Comparison of ENCODE assay signal across 20 cellular contexts in the genomic region with DNA sequence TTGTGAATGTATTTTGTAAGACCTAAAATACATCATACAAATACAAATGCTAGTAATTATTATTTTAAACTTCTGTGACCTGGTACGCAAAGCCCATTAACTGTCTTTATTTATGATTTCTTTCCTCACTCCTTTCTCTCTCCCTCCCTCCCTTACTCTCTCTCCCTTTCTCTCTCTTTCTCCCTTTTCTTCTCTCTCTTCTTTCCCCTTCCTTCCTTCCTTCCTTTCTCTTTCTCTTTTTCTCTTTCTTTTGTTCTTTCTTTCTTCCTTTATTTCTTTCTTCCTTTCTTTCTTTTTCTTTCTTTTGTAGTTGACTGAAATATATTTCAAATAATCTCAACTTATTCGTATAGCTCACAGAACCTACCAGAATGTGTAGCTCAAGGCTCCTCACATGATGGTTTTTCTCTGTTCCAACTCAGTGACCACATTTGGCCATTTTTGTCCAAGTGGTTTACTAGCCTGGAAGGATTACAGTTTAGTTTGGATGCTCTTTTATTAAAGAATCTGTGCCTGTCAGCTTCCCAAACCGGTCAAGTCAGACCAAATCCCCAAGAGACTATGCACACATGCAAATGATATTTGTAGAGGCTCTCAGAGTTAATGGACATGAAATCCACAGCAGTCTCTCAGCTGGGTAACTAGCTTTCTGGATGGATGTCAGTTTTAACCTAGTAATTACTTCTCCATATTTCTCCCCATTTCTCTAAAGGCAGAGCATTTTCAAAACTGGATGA.
DNase-seq lines count a peak whose midpoint lies in the region; ATAC-seq and TF ChIP-seq lines count a peak whose summit lies in the region.
"Had no signal": no experiment of that assay in that cellular context is flagged by ENCODE, and none has a peak within 500 bp of the region (broad histone marks: within the 10 kb centered on the region; RNA-seq: fewer than 3 reads in every experiment).

No MANE protein-coding gene starts in this region.

- no peaks in the 10 kb centered on the region for H3K4me1 ChIP-seq in H9 (ENCODE audit: insufficient read depth, low read length)
- H3K4me1 ChIP-seq: A549, Caco-2, foreskin keratinocyte, neural progenitor cell had no signal

- no peak overlapping the region for H3K4me3 Mint-ChIP-seq in H9
- H3K4me3 Mint-ChIP-seq: activated CD4-positive, alpha-beta T cell treated with anti-CD3 and anti-CD28 coated beads, Interleukin-2, amount 10 ng/mL, durations not matched to agents 24 days and 14 days; activated naive CD8-positive, alpha-beta T cell treated with anti-CD3 and anti-CD28 coated beads for 36 hours; dendritic cell treated with granulocyte-macrophage colony-stimulating factor and Interleukin-4, amounts not matched to agents 40 ng/mL and 50 ng/mL, for 4 days; neural progenitor cell had no signal

- no peaks in the 10 kb centered on the region for H3K79me2 ChIP-seq in H9 (ENCODE audit: insufficient read depth, low read length)

- H3K23ac ChIP-seq in H9 (ENCODE audit: insufficient read length, low read depth, low read length) = no peak overlapping the region

- no peak overlapping the region for H3K4me2 ChIP-seq in H9 (ENCODE audit: insufficient read depth, insufficient read length, low read length)
- H3K4me2 ChIP-seq: A549, neural progenitor cell had no signal

- H3K27ac Mint-ChIP-seq in H9 = no peak overlapping the region
- H3K27ac Mint-ChIP-seq: activated CD4-positive, alpha-beta T cell treated with anti-CD3 and anti-CD28 coated beads, Interleukin-2, amount 10 ng/mL, durations not matched to agents 24 days and 14 days; activated naive CD8-positive, alpha-beta T cell treated with anti-CD3 and anti-CD28 coated beads for 36 hours; dendritic cell treated with granulocyte-macrophage colony-stimulating factor and Interleukin-4, amounts not matched to agents 40 ng/mL and 50 ng/mL, for 4 days; IgD-negative memory B cell; neural progenitor cell had no signal

- H2BK20ac ChIP-seq in H9 (ENCODE audit: low read depth, low read length, poor library complexity, severe bottlenecking) = no peak overlapping the region

- H3K14ac ChIP-seq in H9 (ENCODE audit: insufficient read depth, low read length) = no peak overlapping the region

- H3K4ac ChIP-seq in H9 (ENCODE audit: low read depth, low read length) = no peak overlapping the region

- no peak overlapping the region for H4K8ac ChIP-seq in H9 (replicated peaks; ENCODE audit: insufficient read length, low read depth, low read length)

- no peak overlapping the region for H2BK5ac ChIP-seq in H9 (ENCODE audit: insufficient read length, low read length)

- intact Hi-C loops in Right ventricle myocardium superior (cut with DNase I) (no loop called here), Right ventricle myocardium inferior (cut with DNase I) (no loop called here)

- H4K5ac ChIP-seq in H9 (ENCODE audit: insufficient read length, low read depth, low read length) = no peak overlapping the region

- H2BK120ac ChIP-seq in H9 (ENCODE audit: low read depth, low read length, poor library complexity, severe bottlenecking) = no peak overlapping the region

- ATAC-seq in Right ventricle myocardium superior (ENCODE audit: poor library complexity) (peak; percentile 38), Right ventricle myocardium inferior (no peak), GM21723 (IDR thresholded peaks at IDR 0.05; ENCODE audit: unreplicated experiment) (no peak)
- ATAC-seq: A549; foreskin keratinocyte; stimulated activated naive CD8-positive, alpha-beta T cell treated with anti-CD3 and anti-CD28 coated beads, Interleukin-15, Interleukin-2, amounts not matched to agents 100 U/mL and 50 U/mL, for 24 hours had no signal

- H2BK15ac ChIP-seq in H9 (ENCODE audit: low read depth, low read length) = no peak overlapping the region

- H2BK12ac ChIP-seq in H9 (ENCODE audit: insufficient read length, low read depth, low read length) = no peak overlapping the region

- no peak overlapping the region for H2AFZ ChIP-seq in H9 (ENCODE audit: low read length)
- H2AFZ ChIP-seq: neural progenitor cell had no signal

- CTCF ChIA-PET in RWPE1 (lab: Yijun Ruan, JAX) = no interaction called here

- H3K36me3 Mint-ChIP-seq in H9 (ENCODE audit: insufficient read depth in 1 of 3, low read depth in 3 of 3) = peaks cover 0 to 7% (median 5%) of the 10 kb centered on the region in 3 experiments; a peak in 4 of 7 replicates
- H3K36me3 Mint-ChIP-seq: IgD-negative memory B cell, neural progenitor cell had no signal

- H3K23me2 ChIP-seq in H9 (ENCODE audit: insufficient read length, low read depth, low read length, poor library complexity, severe bottlenecking) = no peaks in the 10 kb centered on the region

- H3K4me1 Mint-ChIP-seq in H9 = peaks cover 5 to 7% of the 10 kb centered on the region in 2 experiments; a peak in 3 of 4 replicates
- H3K4me1 Mint-ChIP-seq: activated CD4-positive, alpha-beta T cell treated with anti-CD3 and anti-CD28 coated beads, Interleukin-2, amount 10 ng/mL, durations not matched to agents 24 days and 14 days; activated naive CD8-positive, alpha-beta T cell treated with anti-CD3 and anti-CD28 coated beads for 36 hours; IgD-negative memory B cell; neural progenitor cell had no signal

- no peak overlapping the region for H3K56ac ChIP-seq in H9 (ENCODE audit: insufficient read length, low read depth, low read length)

- no peaks in the 10 kb centered on the region for H3K27me3 Mint-ChIP-seq in H9 (ENCODE audit: low read depth)
- H3K27me3 Mint-ChIP-seq: activated CD4-positive, alpha-beta T cell treated with anti-CD3 and anti-CD28 coated beads, Interleukin-2, amount 10 ng/mL, durations not matched to agents 24 days and 14 days; dendritic cell treated with granulocyte-macrophage colony-stimulating factor and Interleukin-4, amounts not matched to agents 40 ng/mL and 50 ng/mL, for 4 days; IgD-negative memory B cell had no signal

- POLR2A ChIA-PET in RWPE1 (lab: Yijun Ruan, JAX; ENCODE audit: low non-redundant PET) = no interaction called here

- no peak overlapping the region for H2AK5ac ChIP-seq in H9 (ENCODE audit: insufficient read length, low read length)

- no peaks in the 10 kb centered on the region for H3K9me3 ChIP-seq in H9 (ENCODE audit: control insufficient read depth, low read depth, low read length)
- H3K9me3 ChIP-seq: A549 had no signal

- TF ChIP-seq CTCF in H9 (conservative IDR thresholded peaks at IDR 0.05) = no peak
- no peak for TF ChIP-seq CTCF in RWPE1 (conservative IDR thresholded peaks at IDR 0.05; ENCODE audit: low read depth)

- H4K20me1 ChIP-seq in H9 (ENCODE audit: control insufficient read depth, insufficient read depth, insufficient read length) = no peaks in the 10 kb centered on the region

- peaks cover 6 to 7% of the 10 kb centered on the region in 2 experiments for H3K9me3 Mint-ChIP-seq in H9

- no peak overlapping the region for H4K91ac ChIP-seq in H9 (ENCODE audit: insufficient read length, low read depth, low read length)

- no peak overlapping the region for H3K18ac ChIP-seq in H9 (ENCODE audit: insufficient read length, low read depth, low read length)

- no peak for DNase-seq in Right ventricle myocardium superior
- no peak for DNase-seq in Right ventricle myocardium inferior (ENCODE audit: missing footprints)
- peak; percentile 58 for DNase-seq in NCI-H748 (lab: John Stamatoyannopoulos, UW; ENCODE audit: unreplicated experiment)
- DNase-seq in fibroblast of peridontal ligament (ENCODE audit: extremely low read depth) = peak; percentile 100
- peak; percentile 98 for DNase-seq in stromal cell of bone marrow (ENCODE audit: low read depth)
- no peak for DNase-seq in H9
- DNase-seq in RWPE1 (ENCODE audit: low spot score) = no peak
- DNase-seq: activated CD4-positive, alpha-beta T cell treated with anti-CD3 and anti-CD28 coated beads, Interleukin-2, amount 10 ng/mL, durations not matched to agents 24 days and 14 days; activated naive CD8-positive, alpha-beta T cell treated with anti-CD3 and anti-CD28 coated beads for 36 hours; activated T-cell treated with anti-CD3 and anti-CD28 coated beads, Interleukin-2, amount 50 U/mL, for 1 hour; Caco-2; foreskin keratinocyte; GOT3; NCI-H1436; stimulated activated naive CD8-positive, alpha-beta T cell treated with anti-CD3 and anti-CD28 coated beads, Interleukin-15, Interleukin-2, amounts not matched to agents 100 U/mL and 50 U/mL, for 24 hours had no signal

- H3K27me3 ChIP-seq in H9 (ENCODE audit: insufficient read depth, low read length) = no peaks in the 10 kb centered on the region; the same call in 1 of the 2 replicates
- H3K27me3 ChIP-seq: foreskin keratinocyte, neural progenitor cell had no signal

- WGBS in H9 (ENCODE audit: extremely low coverage, insufficient read length, low lambda C conversion rate) = no CpG with 5 or more reads among the region's 3 CpGs

- no peaks in the 10 kb centered on the region for H3K79me1 ChIP-seq in H9 (ENCODE audit: insufficient read depth, low read depth, low read length, poor library complexity, severe bottlenecking)

- H3K27ac ChIP-seq in H9 (ENCODE audit: insufficient read length, low read depth, low read length) (no peak overlapping the region), RWPE1 (no peak overlapping the region)
- H3K27ac ChIP-seq: A549, foreskin keratinocyte, neural progenitor cell had no signal

- H3K9ac ChIP-seq in H9 (ENCODE audit: extremely low read depth, insufficient read length, low read length) = no peak overlapping the region
- H3K9ac ChIP-seq: neural progenitor cell had no signal

- H3T11ph ChIP-seq in H9 (ENCODE audit: low read length) = no peak overlapping the region

Comparison
In these comparisons a context has a peak if more than half of its experiments do, and no peak if none do; other contexts are left out.
1. DNase-seq: peak in NCI-H748 (single experiment), fibroblast of peridontal ligament (single experiment) and stromal cell of bone marrow (single experiment); none in Right ventricle myocardium superior (single experiment), Right ventricle myocardium inferior (single experiment), H9 (single experiment) and RWPE1 (single experiment).